Comparison of ENCODE assay signal across 17 cellular contexts in the genomic region with DNA sequence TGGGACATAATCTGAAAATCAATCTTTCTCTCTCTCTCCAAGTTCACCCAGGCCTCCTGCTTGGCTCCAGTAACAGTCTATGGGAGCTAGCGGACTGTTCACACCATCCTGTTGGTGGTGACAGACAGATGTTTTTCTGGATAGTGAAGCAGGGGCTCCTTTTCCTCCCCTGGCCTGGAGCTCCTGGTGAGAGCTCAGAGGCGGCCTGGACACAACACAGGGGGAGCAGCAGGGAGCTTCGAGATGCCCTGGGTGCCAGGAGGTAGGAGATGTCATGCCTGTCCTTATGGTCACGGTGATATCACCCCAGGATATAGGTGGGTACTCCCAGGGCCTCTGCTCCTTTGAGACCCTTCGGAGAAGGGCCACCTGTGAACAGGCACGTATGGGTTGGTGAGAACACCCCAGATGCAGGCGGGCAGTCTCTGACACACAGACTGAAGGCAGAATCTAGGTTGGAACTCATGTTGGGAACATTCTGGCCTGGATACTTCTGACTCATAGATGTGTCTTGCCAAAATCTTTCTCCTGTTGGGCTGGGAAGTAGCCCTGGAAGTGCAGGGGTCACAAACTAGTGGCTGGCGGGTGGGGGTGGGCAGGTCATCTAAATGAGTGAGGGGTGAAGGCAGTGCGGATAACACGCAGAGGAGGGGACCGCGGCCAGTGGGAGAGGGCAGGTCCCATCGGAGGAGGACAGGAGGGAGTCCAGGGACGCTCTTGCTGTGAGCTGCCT.
A peak's percentile ranks its signal among the peaks of the same experiment; 100 is the strongest.
DNase-seq lines count a peak whose midpoint lies in the region; ATAC-seq, FAIRE-seq and TF ChIP-seq lines count a peak whose summit lies in the region.
"Had no signal": no experiment of that assay in that cellular context is flagged by ENCODE, and none has a peak within 500 bp of the region (broad histone marks: within the 10 kb centered on the region; RNA-seq: fewer than 3 reads in every experiment).

No MANE protein-coding gene starts in this region.

- TF ChIP-seq CTCF in D721Med (IDR thresholded peaks at IDR 0.05; ENCODE audit: insufficient read depth, missing control alignments), result no peak

- no peak for FAIRE-seq in D721Med (lab: Jason Lieb, UNC)
- FAIRE-seq: frontal cortex had no signal

- peak; percentile 87 for ATAC-seq in left ventricle myocardium superior

- DNase-seq in M059J (ENCODE audit: low read depth) (peak; percentile 17), ecto neural progenitor cell (ENCODE audit: low spot score) (peak; percentile 33), left ventricle myocardium superior (no peak), D721Med (ENCODE audit: insufficient read length, low spot score) (no peak), T-helper 9 cell (no peak), NCI-H69 (lab: John Stamatoyannopoulos, UW) (no peak)
- DNase-seq in stimulated activated CD4-positive, alpha-beta T cell treated with anti-CD3 and anti-CD28 coated beads, Interleukin-4, amount 100 ng/mL, for 24 hours, result no peak
- DNase-seq: activated CD4-positive, alpha-beta T cell treated with anti-CD3 and anti-CD28 coated beads for 4 hours; activated naive CD8-positive, alpha-beta T cell treated with anti-CD3 and anti-CD28 coated beads, Interleukin-2, amount 10 ng/mL, durations not matched to agents 7 days and 5 days; activated T-cell treated with anti-CD3 and anti-CD28 coated beads, Interleukin-2, amount 50 U/mL, for 1 hour; dermis blood vessel endothelial cell; MV-4-11; NCI-H2107; NCI-H748 treated with DMSO at 0.1 percent for 48 hours; Peyer's patch had no signal

- H3K9me3 ChIP-seq in skeletal muscle tissue (ENCODE audit: control insufficient read depth in 3 of 3, low read length in 3 of 3), result no peaks in the 10 kb centered on the region
- H3K9me3 ChIP-seq: Peyer's patch had no signal

- peaks cover 5 to 25% (median 24%) of the 10 kb centered on the region in 3 donors for H3K27me3 ChIP-seq in skeletal muscle tissue (ENCODE audit: control insufficient read depth in 3 of 3, insufficient read depth in 3 of 3, low read length in 3 of 3)
- H3K27me3 ChIP-seq: Peyer's patch had no signal

- intact Hi-C loops in left ventricle myocardium superior (cut with micrococcal nuclease), result no loop called here

- no peak overlapping the region for H3K9ac ChIP-seq in skeletal muscle tissue (ENCODE audit: low read depth in 1 of 3, low read length in 3 of 3)

- peaks cover 0 to 5% (median 4%) of the 10 kb centered on the region in 3 donors for H3K4me1 ChIP-seq in skeletal muscle tissue (ENCODE audit: control insufficient read depth in 3 of 3, insufficient read depth in 3 of 3, low read length in 3 of 3)
- H3K4me1 ChIP-seq: Peyer's patch had no signal

- peak overlapping the region; percentile 65 for H3K27ac ChIP-seq in skeletal muscle tissue (ENCODE audit: low read depth, low read length)

- H3K36me3 ChIP-seq in skeletal muscle tissue (ENCODE audit: control insufficient read depth in 3 of 3, insufficient read depth in 3 of 3, low read length in 3 of 3), result no peaks in the 10 kb centered on the region
- H3K36me3 ChIP-seq: Peyer's patch had no signal

- H3K4me3 ChIP-seq in skeletal muscle tissue (ENCODE audit: low read length in 3 of 3), result no peak overlapping the region
- H3K4me3 ChIP-seq: Peyer's patch had no signal

Comparison
In these comparisons a context has a peak if more than half of its experiments do, and no peak if none do; other contexts are left out.
1. DNase-seq: peak in M059J (single experiment) and ecto neural progenitor cell (single experiment); none in left ventricle myocardium superior (single experiment), D721Med (single experiment), T-helper 9 cell (single experiment), NCI-H69 (single experiment) and stimulated activated CD4-positive, alpha-beta T cell treated with anti-CD3 and anti-CD28 coated beads, Interleukin-4, amount 100 ng/mL, for 24 hours (single experiment).